ENCODE assay signal across 9 cellular contexts in genomic region chr10:131928248-131929095, GRCh38. TPM values are rescaled to one million over a fixed set of nuclear protein-coding genes. Genes with fewer than 3 reads are reported as not detected.
A peak's percentile ranks its signal among the peaks of the same experiment; 100 is the strongest.
DNase-seq lines count a peak whose midpoint lies in the region; ATAC-seq, FAIRE-seq and TF ChIP-seq lines count a peak whose summit lies in the region.
"Had no signal": no experiment of that assay in that cellular context is flagged by ENCODE, and none has a peak within 500 bp of the region (broad histone marks: within the 10 kb centered on the region; RNA-seq: fewer than 3 reads in every experiment).

No MANE protein-coding gene starts in this region.

- ATAC-seq in GM18861 (IDR thresholded peaks at IDR 0.05; ENCODE audit: unreplicated experiment) (peak; percentile 81), HG02759 (IDR thresholded peaks at IDR 0.05; ENCODE audit: unreplicated experiment) (peak; percentile 92), T-helper 17 cell (peak; percentile 87)
- ATAC-seq in stimulated activated naive B cell treated with anti-CD40 and anti-IgM and Interleukin-4, amounts not matched to agents 10 μg/mL and 1 μg/mL and 100 μg/mL, for 72 hours (replicated peaks): peak; percentile 96 to 98

- FAIRE-seq in D721Med (lab: Jason Lieb, UNC): no peak

- no peaks in the 10 kb centered on the region for H3K27me3 Mint-ChIP-seq in T-helper 17 cell
- H3K27me3 Mint-ChIP-seq in stimulated activated naive B cell treated with anti-CD40 and anti-IgM and Interleukin-4, amounts not matched to agents 10 μg/mL and 1 μg/mL and 100 μg/mL, for 72 hours: no peaks in the 10 kb centered on the region

- H3K27me3 ChIP-seq in uterus: no peaks in the 10 kb centered on the region

- H3K4me3 ChIP-seq in fibroblast of mammary gland (ENCODE audit: control insufficient read depth, low read depth, low read length) (no peak overlapping the region), uterus (no peak overlapping the region)
- H3K4me3 ChIP-seq: SK-N-MC had no signal

- intact Hi-C loops in uterus (cut with DNase I; ENCODE audit: low total_unique reads): no loop called here

- no peaks in the 10 kb centered on the region for H3K36me3 ChIP-seq in uterus

- TF ChIP-seq CTCF in fibroblast of mammary gland (conservative IDR thresholded peaks at IDR 0.05; ENCODE audit: control insufficient read depth, insufficient read depth, low read depth, low read length): no peak
- no peak for TF ChIP-seq CTCF in uterus (IDR thresholded peaks at IDR 0.05)
- TF ChIP-seq CTCF in D721Med (IDR thresholded peaks at IDR 0.05; ENCODE audit: insufficient read depth, missing control alignments): no peak

- DNase-seq in T-helper 17 cell (no peak), fibroblast of mammary gland (ENCODE audit: low read depth) (peak; percentile 53), uterus (no peak), D721Med (ENCODE audit: insufficient read length, low spot score) (no peak), NCI-H146 (lab: John Stamatoyannopoulos, UW) (no peak)
- peak; percentile 81 for DNase-seq in stimulated activated naive B cell treated with anti-CD40 and anti-IgM and Interleukin-4, amounts not matched to agents 10 μg/mL and 1 μg/mL and 100 μg/mL, for 72 hours

- no peak overlapping the region for H3K27ac ChIP-seq in uterus
- H3K27ac ChIP-seq: SK-N-MC had no signal

- H3K9me3 ChIP-seq in T-helper 17 cell (ENCODE audit: control insufficient read depth, low read length, poor library complexity, severe bottlenecking) (no peaks in the 10 kb centered on the region), uterus (no peaks in the 10 kb centered on the region)

- no peak for TF ChIP-seq POLR2A in uterus (IDR thresholded peaks at IDR 0.05)

- peaks cover 12% of the 10 kb centered on the region for H3K36me3 Mint-ChIP-seq in T-helper 17 cell (ENCODE audit: low read depth)
- H3K36me3 Mint-ChIP-seq in stimulated activated naive B cell treated with anti-CD40 and anti-IgM and Interleukin-4, amounts not matched to agents 10 μg/mL and 1 μg/mL and 100 μg/mL, for 72 hours: peaks cover 24 to 38% of the 10 kb centered on the region in 2 donors

- peak overlapping the region; percentile 74 for H3K4me3 Mint-ChIP-seq in T-helper 17 cell
- peak overlapping the region; percentile 33 to 68 for H3K4me3 Mint-ChIP-seq in stimulated activated naive B cell treated with anti-CD40 and anti-IgM and Interleukin-4, amounts not matched to agents 10 μg/mL and 1 μg/mL and 100 μg/mL, for 72 hours

- peaks cover under 1 to 3% of the 10 kb centered on the region in 2 donors for H3K9me3 Mint-ChIP-seq in stimulated activated naive B cell treated with anti-CD40 and anti-IgM and Interleukin-4, amounts not matched to agents 10 μg/mL and 1 μg/mL and 100 μg/mL, for 72 hours

- H3K4me1 ChIP-seq in uterus: no peaks in the 10 kb centered on the region

- H3K4me1 Mint-ChIP-seq in T-helper 17 cell: peaks cover 51% of the 10 kb centered on the region
- peaks cover 50 to 64% of the 10 kb centered on the region in 2 donors for H3K4me1 Mint-ChIP-seq in stimulated activated naive B cell treated with anti-CD40 and anti-IgM and Interleukin-4, amounts not matched to agents 10 μg/mL and 1 μg/mL and 100 μg/mL, for 72 hours

- peak overlapping the region; percentile 94 for H3K27ac Mint-ChIP-seq in T-helper 17 cell
- H3K27ac Mint-ChIP-seq in stimulated activated naive B cell treated with anti-CD40 and anti-IgM and Interleukin-4, amounts not matched to agents 10 μg/mL and 1 μg/mL and 100 μg/mL, for 72 hours: peak overlapping the region; percentile 80

RNA-seq across cellular contexts. Expression of gene PPP2R2D, which starts 27.7 kb away (rescaled TPM):
- total RNA-seq in T-helper 17 cell: 10 to 100 TPM; 34.5 to 36.6 TPM
- total RNA-seq in uterus: 10 to 100 TPM; 21.2 to 43.2 (median 36.3) TPM

RNA-seq across cellular contexts. Expression of gene BNIP3, which starts 53.3 kb away (rescaled TPM):
- total RNA-seq in T-helper 17 cell: 10 to 100 TPM; 12.7 to 22.0 TPM
- 100 to 1,000 TPM in 1 of 4 donors, 10 to 100 TPM in 3; 17.1 to 122 (median 31.6) TPM for total RNA-seq in uterus

Comparison
In these comparisons a context has a peak if more than half of its experiments do, and no peak if none do; other contexts are left out.
1. DNase-seq: peak in fibroblast of mammary gland (single experiment) and stimulated activated naive B cell treated with anti-CD40 and anti-IgM and Interleukin-4, amounts not matched to agents 10 μg/mL and 1 μg/mL and 100 μg/mL, for 72 hours (single experiment); none in T-helper 17 cell (0 of 3), uterus (0 of 2), D721Med (single experiment) and NCI-H146 (single experiment).
2. Peak in every context shown above with its lines, with median percentiles within 50 percentile points of each other: ATAC-seq.